Comparison of ENCODE assay signal across 8 cellular contexts in the genomic region with DNA sequence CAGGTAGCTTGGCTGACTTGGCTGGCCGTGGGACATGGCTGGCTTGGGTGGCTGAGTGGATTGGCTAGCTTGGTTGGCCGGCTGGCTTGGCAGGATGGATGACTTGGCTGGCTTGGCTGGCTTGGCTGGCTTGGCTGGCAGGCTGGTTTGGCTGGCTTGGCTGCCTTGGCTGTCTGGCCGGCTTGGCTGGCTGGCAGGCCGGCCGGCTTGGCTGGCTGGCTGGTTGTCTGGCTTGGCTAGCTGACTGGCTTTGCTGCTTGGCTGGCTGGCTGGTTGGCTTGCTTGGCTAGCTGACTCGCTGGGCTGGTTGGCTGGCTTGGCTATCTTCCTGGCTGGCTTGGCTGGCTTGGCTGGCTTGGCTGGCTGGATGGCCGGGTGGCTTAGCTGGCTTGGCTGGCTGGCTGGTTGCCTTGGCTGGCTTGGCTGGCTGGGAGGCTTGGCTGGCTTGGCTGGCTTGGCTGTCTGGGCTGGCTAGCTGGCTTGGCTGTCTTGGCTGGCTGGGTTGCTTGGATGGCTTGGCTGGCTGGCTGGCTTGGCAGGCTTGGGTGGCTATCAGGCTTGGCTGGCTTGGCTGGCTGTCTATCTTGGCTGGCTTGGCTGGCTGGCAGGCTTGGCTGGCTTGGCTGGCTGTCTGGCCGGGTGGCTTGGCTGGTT.
A peak's percentile ranks its signal among the peaks of the same experiment; 100 is the strongest.
DNase-seq lines count a peak whose midpoint lies in the region; ATAC-seq and TF ChIP-seq lines count a peak whose summit lies in the region.

No MANE protein-coding gene starts in this region.

- no peaks in the 10 kb centered on the region for H3K27me3 Mint-ChIP-seq in activated CD4-positive, alpha-beta T cell treated with anti-CD3 and anti-CD28 coated beads for 36 hours

- H3K9me3 Mint-ChIP-seq in activated CD4-positive, alpha-beta T cell treated with anti-CD3 and anti-CD28 coated beads for 36 hours (ENCODE audit: low read depth), result no peaks in the 10 kb centered on the region

- no peak overlapping the region for H3K27ac ChIP-seq in dorsolateral prefrontal cortex

- H3K4me3 Mint-ChIP-seq in activated CD4-positive, alpha-beta T cell treated with anti-CD3 and anti-CD28 coated beads for 36 hours, result no peak overlapping the region

- ATAC-seq in activated CD4-positive, alpha-beta T cell treated with anti-CD3 and anti-CD28 coated beads for 36 hours, result no peak
- ATAC-seq in omental fat pad (ENCODE audit: low FRiP score), result peak; percentile 41
- no peak for ATAC-seq in GM18907 (IDR thresholded peaks at IDR 0.05; ENCODE audit: unreplicated experiment)

- H3K4me1 ChIP-seq in BE2C, result no peaks in the 10 kb centered on the region

- no peak overlapping the region for H3K4me3 ChIP-seq in BE2C (ENCODE audit: low read depth, low read length)
- H3K4me3 ChIP-seq in dorsolateral prefrontal cortex, result no peak overlapping the region

- H3K36me3 ChIP-seq in BE2C, result no peaks in the 10 kb centered on the region

- DNase-seq in BE2C, result peak; percentile 30
- DNase-seq in activated CD4-positive, alpha-beta T cell treated with anti-CD3 and anti-CD28 coated beads for 36 hours, result peak; percentile 7
- DNase-seq in dorsolateral prefrontal cortex, result peak; percentile 3 to 72 (median 38)
- peak; percentile 22 for DNase-seq in omental fat pad (ENCODE audit: low spot score)
- DNase-seq in iPS-NIHi11 (ENCODE audit: low spot score), result no peak
- DNase-seq in NCI-H1417 (lab: John Stamatoyannopoulos, UW), result no peak
- DNase-seq in GM19238 (ENCODE audit: insufficient read length, low spot score), result no peak

- POLR2A ChIA-PET in activated CD4-positive, alpha-beta T cell treated with anti-CD3 and anti-CD28 coated beads for 36 hours (lab: Charles Lee), result no interaction called here

- H3K27me3 ChIP-seq in BE2C, result no peaks in the 10 kb centered on the region
- H3K27me3 ChIP-seq in dorsolateral prefrontal cortex, result no peaks in the 10 kb centered on the region

- H3K36me3 Mint-ChIP-seq in activated CD4-positive, alpha-beta T cell treated with anti-CD3 and anti-CD28 coated beads for 36 hours (ENCODE audit: low read depth), result no peaks in the 10 kb centered on the region

- no peaks in the 10 kb centered on the region for H3K4me1 Mint-ChIP-seq in activated CD4-positive, alpha-beta T cell treated with anti-CD3 and anti-CD28 coated beads for 36 hours

- no peak overlapping the region for H3K27ac Mint-ChIP-seq in activated CD4-positive, alpha-beta T cell treated with anti-CD3 and anti-CD28 coated beads for 36 hours

- H3K9me3 ChIP-seq in BE2C, result peaks cover 5% of the 10 kb centered on the region

- intact Hi-C loops in activated CD4-positive, alpha-beta T cell treated with anti-CD3 and anti-CD28 coated beads for 36 hours (cut with DNase I, micrococcal nuclease), result no loop called here
- intact Hi-C loops in dorsolateral prefrontal cortex (cut with DNase I), result no loop called here

- CTCF ChIA-PET in activated CD4-positive, alpha-beta T cell treated with anti-CD3 and anti-CD28 coated beads for 36 hours (lab: Charles Lee), result no interaction called here

- TF ChIP-seq CTCF in BE2C (IDR thresholded peaks at IDR 0.05; ENCODE audit: low read depth, low read length), result no peak
- TF ChIP-seq CTCF in dorsolateral prefrontal cortex (IDR thresholded peaks at IDR 0.05 in 54 of 56, conservative IDR thresholded peaks at IDR 0.05 in 2 of 56; ENCODE audit: low read depth in 1 of 56, partially characterized antibody in 56 of 56), result no peak
- no peak for TF ChIP-seq CTCF in omental fat pad (IDR thresholded peaks at IDR 0.05)

Comparison
In these comparisons a context has a peak if more than half of its experiments do, and no peak if none do; other contexts are left out.
1. DNase-seq: peak in BE2C (single experiment), activated CD4-positive, alpha-beta T cell treated with anti-CD3 and anti-CD28 coated beads for 36 hours (single experiment), dorsolateral prefrontal cortex (10 of 10) and omental fat pad (single experiment); none in iPS-NIHi11 (single experiment), NCI-H1417 (0 of 3) and GM19238 (single experiment).